Comparison of ENCODE assay signal across 2 cellular contexts in the genomic region with DNA sequence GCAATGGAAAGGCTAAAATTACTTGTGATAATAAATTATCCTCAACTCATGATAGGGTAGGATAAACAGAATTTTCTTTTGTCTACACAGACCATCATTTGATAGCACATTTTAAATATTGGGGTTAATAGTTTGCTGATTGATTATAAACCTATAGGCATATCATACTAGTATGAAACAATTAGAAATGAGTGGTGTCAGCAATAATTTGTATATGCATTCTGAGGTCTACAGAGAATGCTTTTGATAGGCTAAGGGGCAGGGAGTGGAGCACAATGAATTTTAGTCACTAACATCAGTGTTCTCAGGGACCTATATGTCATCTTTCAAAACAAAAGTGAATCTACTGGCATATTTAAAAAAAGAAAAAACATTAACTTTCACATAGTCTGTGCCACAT.
A peak's percentile ranks its signal among the peaks of the same experiment; 100 is the strongest.
TF ChIP-seq lines count a peak whose summit lies in the region.

No MANE protein-coding gene starts in this region.

TF ChIP-seq in A549, 52 proteins besides CTCF, POLR2A, EP300 and RAD21:
- TF ChIP-seq, protein P1, sequence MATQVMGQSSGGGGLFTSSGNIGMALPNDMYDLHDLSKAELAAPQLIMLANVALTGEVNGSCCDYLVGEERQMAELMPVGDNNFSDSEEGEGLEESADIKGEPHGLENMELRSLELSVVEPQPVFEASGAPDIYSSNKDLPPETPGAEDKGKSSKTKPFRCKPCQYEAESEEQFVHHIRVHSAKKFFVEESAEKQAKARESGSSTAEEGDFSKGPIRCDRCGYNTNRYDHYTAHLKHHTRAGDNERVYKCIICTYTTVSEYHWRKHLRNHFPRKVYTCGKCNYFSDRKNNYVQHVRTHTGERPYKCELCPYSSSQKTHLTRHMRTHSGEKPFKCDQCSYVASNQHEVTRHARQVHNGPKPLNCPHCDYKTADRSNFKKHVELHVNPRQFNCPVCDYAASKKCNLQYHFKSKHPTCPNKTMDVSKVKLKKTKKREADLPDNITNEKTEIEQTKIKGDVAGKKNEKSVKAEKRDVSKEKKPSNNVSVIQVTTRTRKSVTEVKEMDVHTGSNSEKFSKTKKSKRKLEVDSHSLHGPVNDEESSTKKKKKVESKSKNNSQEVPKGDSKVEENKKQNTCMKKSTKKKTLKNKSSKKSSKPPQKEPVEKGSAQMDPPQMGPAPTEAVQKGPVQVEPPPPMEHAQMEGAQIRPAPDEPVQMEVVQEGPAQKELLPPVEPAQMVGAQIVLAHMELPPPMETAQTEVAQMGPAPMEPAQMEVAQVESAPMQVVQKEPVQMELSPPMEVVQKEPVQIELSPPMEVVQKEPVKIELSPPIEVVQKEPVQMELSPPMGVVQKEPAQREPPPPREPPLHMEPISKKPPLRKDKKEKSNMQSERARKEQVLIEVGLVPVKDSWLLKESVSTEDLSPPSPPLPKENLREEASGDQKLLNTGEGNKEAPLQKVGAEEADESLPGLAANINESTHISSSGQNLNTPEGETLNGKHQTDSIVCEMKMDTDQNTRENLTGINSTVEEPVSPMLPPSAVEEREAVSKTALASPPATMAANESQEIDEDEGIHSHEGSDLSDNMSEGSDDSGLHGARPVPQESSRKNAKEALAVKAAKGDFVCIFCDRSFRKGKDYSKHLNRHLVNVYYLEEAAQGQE (IDR thresholded peaks at IDR 0.05), result no peak
- TF ChIP-seq MAFK (IDR thresholded peaks at IDR 0.05; ENCODE audit: partially characterized antibody) (peak; percentile 79), BHLHE40 (IDR thresholded peaks at IDR 0.05; ENCODE audit: low read depth, low read length) (no peak), POLR2AphosphoS2 (conservative IDR thresholded peaks at IDR 0.05; ENCODE audit: low read length) (no peak), RFX5 (IDR thresholded peaks at IDR 0.05) (no peak), CBX8 (IDR thresholded peaks at IDR 0.05) (no peak)

TF ChIP-seq in K562, 482 proteins besides CTCF, POLR2A, EP300 and RAD21:
- TF ChIP-seq MAFK (IDR thresholded peaks at IDR 0.05; ENCODE audit: low read length) (peak; percentile 66), C11orf30 (IDR thresholded peaks at IDR 0.05; ENCODE audit: low read depth) (peak; percentile 59; the same call in 1 of the 2 replicates), ZKSCAN8 (CRISPR knock-in tag; IDR thresholded peaks at IDR 0.05) (no peak), ZNF316 (IDR thresholded peaks at IDR 0.05) (peak; percentile 82), MAFG (tag; conservative IDR thresholded peaks at IDR 0.05) (peak; percentile 55), CBX5 (IDR thresholded peaks at IDR 0.05; ENCODE audit: borderline replicate concordance, low read depth) (no peak), RAD51 (IDR thresholded peaks at IDR 0.05; ENCODE audit: borderline replicate concordance, low read depth) (no peak), DACH1 (IDR thresholded peaks at IDR 0.05; ENCODE audit: partially characterized antibody) (no peak), MAFF (IDR thresholded peaks at IDR 0.05; ENCODE audit: low read length) (peak; percentile 67)
- TF ChIP-seq, protein P2, sequence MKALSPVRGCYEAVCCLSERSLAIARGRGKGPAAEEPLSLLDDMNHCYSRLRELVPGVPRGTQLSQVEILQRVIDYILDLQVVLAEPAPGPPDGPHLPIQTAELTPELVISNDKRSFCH (CRISPR knock-in tag; IDR thresholded peaks at IDR 0.05), result no peak
- TF ChIP-seq, protein P2 (tag; IDR thresholded peaks at IDR 0.05), result no peak
